1 cellular context compared by ENCODE assay signal in genomic region chr6:32705164-32705563, GRCh38. TPM values are rescaled to one million over a fixed set of nuclear protein-coding genes. Genes with fewer than 3 reads are reported as not detected.
"Had no signal": no experiment of that assay in that cellular context is flagged by ENCODE, and none has a peak within 500 bp of the region (broad histone marks: within the 10 kb centered on the region; RNA-seq: fewer than 3 reads in every experiment).

No MANE protein-coding gene starts in this region.

RNA-seq across cellular contexts. Expression of gene HLA-DQA2, which starts 36.0 kb away (rescaled TPM):
- total RNA-seq: G401 had no signal

RNA-seq across cellular contexts. Expression of gene HLA-DQB1, which starts 38.7 kb away (rescaled TPM):
- total RNA-seq: G401 had no signal

RNA-seq across cellular contexts. Expression of gene HLA-DQB2, which starts 58.2 kb away (rescaled TPM):
- total RNA-seq: G401 had no signal
